Comparison of ENCODE assay signal across 11 cellular contexts in genomic region chr17:48462946-48463345, GRCh38.
DNase-seq lines count a peak whose midpoint lies in the region; ATAC-seq lines count a peak whose summit lies in the region.
"Had no signal": no experiment of that assay in that cellular context is flagged by ENCODE, and none has a peak within 500 bp of the region (broad histone marks: within the 10 kb centered on the region; RNA-seq: fewer than 3 reads in every experiment).

No MANE protein-coding gene starts in this region.

- DNase-seq in DMS53 (lab: John Stamatoyannopoulos, UW) (peak; percentile 21), DMS53 treated with DMSO at 0.1 percent for 48 hours (lab: John Stamatoyannopoulos, UW; ENCODE audit: unreplicated experiment) (no peak), NCI-H1092 (lab: John Stamatoyannopoulos, UW) (peak; percentile 48), NCI-H2196 treated with DMSO at 0.1 percent for 48 hours (lab: John Stamatoyannopoulos, UW; ENCODE audit: unreplicated experiment) (peak; percentile 32), SHP77 (lab: John Stamatoyannopoulos, UW) (peak; percentile 50 to 63), NOMO-1 treated with dmso at 0.1 percent for 144 hours (lab: John Stamatoyannopoulos, UW; ENCODE audit: unreplicated experiment) (no peak)
- DNase-seq: NCI-H526, T1000 had no signal

- ATAC-seq in HG03025 (IDR thresholded peaks at IDR 0.05; ENCODE audit: low FRiP score, unreplicated experiment): no peak
- no peak for ATAC-seq in GM19455 (IDR thresholded peaks at IDR 0.05; ENCODE audit: unreplicated experiment)
- ATAC-seq: GM23338 had no signal

Comparison
In these comparisons a context has a peak if more than half of its experiments do, and no peak if none do; other contexts are left out.
1. DNase-seq: peak in DMS53 (single experiment), NCI-H1092 (single experiment), NCI-H2196 treated with DMSO at 0.1 percent for 48 hours (single experiment) and SHP77 (2 of 2); none in DMS53 treated with DMSO at 0.1 percent for 48 hours (single experiment) and NOMO-1 treated with dmso at 0.1 percent for 144 hours (single experiment).